ENCODE assay signal across 8 cellular contexts in genomic region chr16:1330931-1331711, GRCh38. TPM values are rescaled to one million over a fixed set of nuclear protein-coding genes. Genes with fewer than 3 reads are reported as not detected.
DNase-seq lines count a peak whose midpoint lies in the region; ATAC-seq, FAIRE-seq and TF ChIP-seq lines count a peak whose summit lies in the region.

No MANE protein-coding gene starts in this region.

- H3K4me1 Mint-ChIP-seq in neural crest cell = peaks cover 17% of the 10 kb centered on the region

- peak overlapping the region; percentile 67 for H3K4me3 Mint-ChIP-seq in neural crest cell

- H4K5ac ChIP-seq in H1 (ENCODE audit: insufficient read length, low read depth, low read length) = no peak overlapping the region

- peak overlapping the region in 9 of 10 experiments; percentile 8 to 60 (median 36); a peak in 11 of 20 replicates for H3K4me3 ChIP-seq in BLaER1 treated with 17β-estradiol and CSF1 and Interleukin-3, amounts not matched to agents 10 nM and 100 nM
- peak overlapping the region; percentile 60 for H3K4me3 ChIP-seq in HUES6 (ENCODE audit: low read depth, low read length)
- H3K4me3 ChIP-seq in H1 (ENCODE audit: extremely low read depth in 1 of 4, insufficient read depth in 2 of 4, low read depth in 3 of 4, low read length in 4 of 4) = peak overlapping the region in 3 of 4 experiments; percentile 19 to 58 (median 45); a peak in 5 of 8 replicates

- POLR2A ChIA-PET in H1 (lab: Charles Lee; ENCODE audit: partially characterized antibody) = interaction anchor here (0.9 to 3.2 kb wide), 11 partner anchors 11 to 609 kb away, joined by 3 to 29 read pairs (median 5); partner anchors contain the start of gene UBE2I

- peak overlapping the region; percentile 78 to 94 (median 85) for H3K4me2 ChIP-seq in BLaER1 treated with 17β-estradiol and CSF1 and Interleukin-3, amounts not matched to agents 10 nM and 100 nM
- H3K4me2 ChIP-seq in H1 (ENCODE audit: insufficient read depth in 1 of 2, low read depth in 2 of 2, low read length in 2 of 2) = peak overlapping the region; percentile 72 to 87

- peaks cover 53 to 65% (median 62%) of the 10 kb centered on the region in 11 experiments for H3K27me3 ChIP-seq in BLaER1 treated with 17β-estradiol and CSF1 and Interleukin-3, amounts not matched to agents 10 nM and 100 nM
- peaks cover 49% of the 10 kb centered on the region for H3K27me3 ChIP-seq in HUES6 (ENCODE audit: control insufficient read depth, insufficient read depth, low read length)
- peaks cover 19 to 44% (median 36%) of the 10 kb centered on the region in 4 experiments for H3K27me3 ChIP-seq in H1 (replicated peaks in 1 of 4; ENCODE audit: control insufficient read depth in 3 of 4, extremely low read depth in 1 of 4, insufficient read depth in 3 of 4, low read length in 3 of 4)

- H3K27ac Mint-ChIP-seq in neural crest cell (ENCODE audit: unreplicated experiment) = no peak overlapping the region

- no peak overlapping the region for H3K14ac ChIP-seq in H1 (ENCODE audit: insufficient read length)

- peaks cover 13% of the 10 kb centered on the region; the same call in 1 of the 2 replicates for H3K23me2 ChIP-seq in H1 (ENCODE audit: low read depth, low read length)

- H2BK12ac ChIP-seq in H1 (ENCODE audit: low read depth, low read length) = peak overlapping the region; percentile 99

- no peaks in the 10 kb centered on the region for H3K79me2 ChIP-seq in H1 (ENCODE audit: control insufficient read depth in 1 of 2, insufficient read depth in 2 of 2, low read length in 2 of 2)

- CTCF ChIA-PET in H1 (lab: Charles Lee; ENCODE audit: partially characterized antibody) = interaction anchor here (0.6 to 4.5 kb wide), 16 partner anchors 13 to 829 kb away, joined by 3 to 52 read pairs (median 4); partner anchors contain the start of gene UNKL

- peaks cover 4% of the 10 kb centered on the region for H3K36me3 Mint-ChIP-seq in neural crest cell (ENCODE audit: low read depth)

- FAIRE-seq in H1 (lab: Jason Lieb, UNC) (no peak), HTR-8/SVneo (lab: Jason Lieb, UNC) (no peak)

- no peak for DNase-seq in H1 (ENCODE audit: low read depth in 1 of 2, low spot score in 2 of 2)
- no peak for DNase-seq in neural crest cell (ENCODE audit: low read depth, low spot score)
- no peak for DNase-seq in NCI-H345 treated with DMSO at 0.1 percent for 48 hours (lab: John Stamatoyannopoulos, UW; ENCODE audit: unreplicated experiment)
- no peak for DNase-seq in RKO (ENCODE audit: low spot score)
- no peak for DNase-seq in HTR-8/SVneo (ENCODE audit: insufficient read length, low spot score)

- peaks cover 16 to 59% (median 47%) of the 10 kb centered on the region in 10 experiments for H3K4me1 ChIP-seq in BLaER1 treated with 17β-estradiol and CSF1 and Interleukin-3, amounts not matched to agents 10 nM and 100 nM
- H3K4me1 ChIP-seq in HUES6 (ENCODE audit: control insufficient read depth, insufficient read depth, low read length) = peaks cover 15% of the 10 kb centered on the region; the same call in 1 of the 2 replicates
- H3K4me1 ChIP-seq in H1 (replicated peaks in 1 of 4; ENCODE audit: control insufficient read depth in 3 of 4, insufficient read depth in 4 of 4, low read length in 3 of 4) = peaks cover 0 to 15% (median 13%) of the 10 kb centered on the region in 4 experiments; a peak in 4 of 7 replicates

- no peak overlapping the region; the same call in 1 of the 2 replicates for H3K18ac ChIP-seq in H1 (ENCODE audit: extremely low read depth, low read length)

- H4K20me1 ChIP-seq in BLaER1 treated with 17β-estradiol and CSF1 and Interleukin-3, amounts not matched to agents 10 nM and 100 nM = peaks cover 7 to 77% (median 59%) of the 10 kb centered on the region in 11 experiments; a peak in 21 of 22 replicates
- peaks cover 7 to 12% of the 10 kb centered on the region in 2 experiments for H4K20me1 ChIP-seq in H1 (replicated peaks in 1 of 2; ENCODE audit: control insufficient read depth in 1 of 2, insufficient read depth in 2 of 2, low read length in 2 of 2)

- H3K56ac ChIP-seq in H1 (replicated peaks; ENCODE audit: insufficient read length, low read depth, low read length) = no peak overlapping the region

- TF ChIP-seq CTCF in H1 (IDR thresholded peaks at IDR 0.05; ENCODE audit: control extremely low read depth in 1 of 3, insufficient read depth in 1 of 3, low read depth in 1 of 3, low read length in 3 of 3) = no peak
- TF ChIP-seq CTCF in neural crest cell (conservative IDR thresholded peaks at IDR 0.05) = no peak

- no peak for ATAC-seq in GM18517 (IDR thresholded peaks at IDR 0.05; ENCODE audit: unreplicated experiment)

- TF ChIP-seq RAD21 in H1 (IDR thresholded peaks at IDR 0.05 in 1 of 2, conservative IDR thresholded peaks at IDR 0.05 in 1 of 2; ENCODE audit: low read depth in 2 of 2, low read length in 2 of 2) = no peak

- H3K9me3 Mint-ChIP-seq in neural crest cell = no peaks in the 10 kb centered on the region

- H2BK20ac ChIP-seq in H1 (ENCODE audit: low read length) = peak overlapping the region; percentile 72; the same call in 1 of the 2 replicates

- no peak for TF ChIP-seq POLR2A in H1 (IDR thresholded peaks at IDR 0.05; ENCODE audit: control extremely low read depth in 1 of 2, low read depth in 2 of 2, low read length in 2 of 2)

- peak overlapping the region; percentile 79 for H4K91ac ChIP-seq in H1 (replicated peaks; ENCODE audit: insufficient read length, low read length)

- peak overlapping the region in 6 of 11 experiments; percentile 17 to 68 (median 46); a peak in 9 of 22 replicates for H3K9ac ChIP-seq in BLaER1 treated with 17β-estradiol and CSF1 and Interleukin-3, amounts not matched to agents 10 nM and 100 nM
- H3K9ac ChIP-seq in HUES6 (ENCODE audit: low read length) = peak overlapping the region; percentile 42
- peak overlapping the region in 2 of 4 experiments; percentile 54 to 60; a peak in 2 of 7 replicates for H3K9ac ChIP-seq in H1 (replicated peaks in 1 of 4; ENCODE audit: extremely low read depth in 1 of 4, low read depth in 3 of 4, low read length in 3 of 4)

- peaks cover 0 to 6% (median under 1%) of the 10 kb centered on the region in 11 experiments; a peak in 10 of 22 replicates for H3K36me3 ChIP-seq in BLaER1 treated with 17β-estradiol and CSF1 and Interleukin-3, amounts not matched to agents 10 nM and 100 nM
- H3K36me3 ChIP-seq in HUES6 (ENCODE audit: control insufficient read depth, insufficient read depth, low read length) = no peaks in the 10 kb centered on the region
- no peaks in the 10 kb centered on the region for H3K36me3 ChIP-seq in H1 (ENCODE audit: control insufficient read depth in 2 of 4, insufficient read depth in 4 of 4, low read length in 3 of 4)

- H3K23ac ChIP-seq in H1 (ENCODE audit: insufficient read length) = no peak overlapping the region

- H3K27me3 Mint-ChIP-seq in neural crest cell (ENCODE audit: low read depth) = peaks cover 54% of the 10 kb centered on the region

- no peak overlapping the region for H3K4ac ChIP-seq in H1 (replicated peaks; ENCODE audit: insufficient read length, low read depth, low read length)

- H2AFZ ChIP-seq in H1 (ENCODE audit: low read length) = no peak overlapping the region

- H2BK120ac ChIP-seq in H1 (replicated peaks; ENCODE audit: low read depth, low read length) = peak overlapping the region; percentile 2

- H3K27ac ChIP-seq in BLaER1 treated with 17β-estradiol and CSF1 and Interleukin-3, amounts not matched to agents 10 nM and 100 nM = peak overlapping the region in 5 of 11 experiments; percentile 25 to 79 (median 46); a peak in 8 of 22 replicates
- peak overlapping the region; percentile 27; the same call in 1 of the 2 replicates for H3K27ac ChIP-seq in HUES6 (ENCODE audit: low read depth, low read length)
- peak overlapping the region; percentile 60 for H3K27ac ChIP-seq in H1 (ENCODE audit: low read depth, low read length)

- no peaks in the 10 kb centered on the region for H3K79me1 ChIP-seq in H1 (ENCODE audit: low read depth, low read length)

- H4K8ac ChIP-seq in H1 (ENCODE audit: extremely low read depth, insufficient read depth, low read length) = peak overlapping the region; percentile 81; the same call in 1 of the 2 replicates

- peak overlapping the region; percentile 78 for H2AK5ac ChIP-seq in H1 (ENCODE audit: low read depth, low read length)

- peak overlapping the region; percentile 83 for H2BK5ac ChIP-seq in H1 (ENCODE audit: low read depth, low read length)

- H3K9me3 ChIP-seq in BLaER1 treated with 17β-estradiol and CSF1 and Interleukin-3, amounts not matched to agents 10 nM and 100 nM (replicated peaks in 1 of 11) = peaks cover 0 to 14% (median 8%) of the 10 kb centered on the region in 11 experiments; a peak in 17 of 22 replicates
- H3K9me3 ChIP-seq in HUES6 (ENCODE audit: control insufficient read depth, insufficient read depth, low read depth, low read length) (peaks cover 7% of the 10 kb centered on the region), H1 (ENCODE audit: insufficient read depth in 2 of 2, low read depth in 1 of 2, low read length in 1 of 2) (peaks cover 5 to 8% of the 10 kb centered on the region in 2 experiments; a peak in 2 of 4 replicates)

- no peak for TF ChIP-seq EP300 in H1 (IDR thresholded peaks at IDR 0.05; ENCODE audit: borderline replicate concordance in 1 of 2, low read depth in 2 of 2, low read length in 2 of 2)

- 75% methylated on average over 18 of the region's 22 CpGs; no CpG with 5 or more reads in 1 of the 2 experiments for WGBS in H1 (ENCODE audit: extremely low coverage in 1 of 2, insufficient coverage in 1 of 2, insufficient read length in 1 of 2, insufficient replicate concordance in 2 of 2, low coverage in 1 of 2, low lambda C conversion rate in 2 of 2, missing lambda C conversion rate in 1 of 2), 2 experiments

- H2BK15ac ChIP-seq in H1 (ENCODE audit: low read length) = no peak overlapping the region

RNA-seq across cellular contexts. Expression of gene BAIAP3, which starts 2.3 kb away (rescaled TPM):
- 6.8 and 7.9 TPM in 2 replicates for total RNA-seq in H1 (2021; fragmentation: NEBNext Ultra II Directional; extraction: Animal tissue kit (Norgen Biotek cat#: 25700))
- 2.9 and 6.3 TPM in 2 replicates for polyA plus RNA-seq in H1 (2011; rRNA removed)
- 4.8 TPM for polyA plus RNA-seq in H1 (2011; cell fraction: cytosol; rRNA removed)
- 33.8 TPM for polyA plus RNA-seq in H1 (2011; cell fraction: nucleus; rRNA removed)
- polyA plus RNA-seq in H1 (2012, experiment 1 of 2) = 4.5 to 6.4 TPM (median 5.6 TPM) in 4 replicates
- polyA plus RNA-seq in H1 (2012, experiment 2 of 2) = 2.6 TPM
- polyA plus RNA-seq in H1 (2013, experiment 1 of 2) = 5.0 TPM
- 3.4 TPM for polyA plus RNA-seq in H1 (2013, experiment 2 of 2)
- polyA minus RNA-seq in H1 (2011; rRNA and poly(A)+ RNA removed) = 2.0 and 2.1 TPM in 2 replicates
- polyA minus RNA-seq in H1 (2011; cell fraction: cytosol; rRNA and poly(A)+ RNA removed) = 5.7 TPM
- polyA minus RNA-seq in H1 (2011; cell fraction: nucleus; rRNA and poly(A)+ RNA removed) = 11.1 TPM
- 3.4 and 4.0 TPM in 2 replicates for total RNA-seq in neural crest cell

RNA-seq across cellular contexts. Expression of gene TSR3, which starts 20.6 kb away (rescaled TPM):
- total RNA-seq in H1 (2021; fragmentation: NEBNext Ultra II Directional; extraction: Animal tissue kit (Norgen Biotek cat#: 25700)) = 45.9 and 52.3 TPM in 2 replicates
- 43.1 and 66.0 TPM in 2 replicates for polyA plus RNA-seq in H1 (2011; rRNA removed)
- 60.3 TPM for polyA plus RNA-seq in H1 (2011; cell fraction: cytosol; rRNA removed)
- 46.0 TPM for polyA plus RNA-seq in H1 (2011; cell fraction: nucleus; rRNA removed)
- polyA plus RNA-seq in H1 (2012, experiment 1 of 2) = 31.8 to 57.4 TPM (median 53.2 TPM) in 4 replicates
- polyA plus RNA-seq in H1 (2012, experiment 2 of 2) = 37.5 TPM
- polyA plus RNA-seq in H1 (2013, experiment 1 of 2) = 25.0 TPM
- polyA plus RNA-seq in H1 (2013, experiment 2 of 2) = 26.0 TPM
- 10.2 and 10.8 TPM in 2 replicates for polyA minus RNA-seq in H1 (2011; rRNA and poly(A)+ RNA removed)
- polyA minus RNA-seq in H1 (2011; cell fraction: cytosol; rRNA and poly(A)+ RNA removed) = 31.2 TPM
- 19.7 TPM for polyA minus RNA-seq in H1 (2011; cell fraction: nucleus; rRNA and poly(A)+ RNA removed)
- 65.6 and 66.2 TPM in 2 replicates for total RNA-seq in neural crest cell

RNA-seq across cellular contexts. Expression of gene GNPTG, which starts 20.6 kb away (rescaled TPM):
- 25.2 and 26.2 TPM in 2 replicates for total RNA-seq in H1 (2021; fragmentation: NEBNext Ultra II Directional; extraction: Animal tissue kit (Norgen Biotek cat#: 25700))
- 51.2 and 73.3 TPM in 2 replicates for polyA plus RNA-seq in H1 (2011; rRNA removed)
- 45.7 TPM for polyA plus RNA-seq in H1 (2011; cell fraction: cytosol; rRNA removed)
- 73.3 TPM for polyA plus RNA-seq in H1 (2011; cell fraction: nucleus; rRNA removed)
- polyA plus RNA-seq in H1 (2012, experiment 1 of 2) = 21.7 to 30.2 TPM (median 28.6 TPM) in 4 replicates
- 17.9 TPM for polyA plus RNA-seq in H1 (2012, experiment 2 of 2)
- polyA plus RNA-seq in H1 (2013, experiment 1 of 2) = 22.1 TPM
- 23.7 TPM for polyA plus RNA-seq in H1 (2013, experiment 2 of 2)
- 9.9 and 10.5 TPM in 2 replicates for polyA minus RNA-seq in H1 (2011; rRNA and poly(A)+ RNA removed)
- 9.3 TPM for polyA minus RNA-seq in H1 (2011; cell fraction: cytosol; rRNA and poly(A)+ RNA removed)
- 13.4 TPM for polyA minus RNA-seq in H1 (2011; cell fraction: nucleus; rRNA and poly(A)+ RNA removed)
- total RNA-seq in neural crest cell = 32.8 and 38.3 TPM in 2 replicates

RNA-seq across cellular contexts. Expression of gene UBE2I, which starts 21.7 kb away (rescaled TPM):
- 268 and 272 TPM in 2 replicates for total RNA-seq in H1 (2021; fragmentation: NEBNext Ultra II Directional; extraction: Animal tissue kit (Norgen Biotek cat#: 25700))
- polyA plus RNA-seq in H1 (2011; rRNA removed) = 148 and 162 TPM in 2 replicates
- 142 TPM for polyA plus RNA-seq in H1 (2011; cell fraction: cytosol; rRNA removed)
- 143 TPM for polyA plus RNA-seq in H1 (2011; cell fraction: nucleus; rRNA removed)
- 186 to 197 TPM (median 190 TPM) in 4 replicates for polyA plus RNA-seq in H1 (2012, experiment 1 of 2)
- polyA plus RNA-seq in H1 (2012, experiment 2 of 2) = 278 TPM
- polyA plus RNA-seq in H1 (2013, experiment 1 of 2) = 202 TPM
- 204 TPM for polyA plus RNA-seq in H1 (2013, experiment 2 of 2)
- 87.2 and 89.0 TPM in 2 replicates for polyA minus RNA-seq in H1 (2011; rRNA and poly(A)+ RNA removed)
- polyA minus RNA-seq in H1 (2011; cell fraction: cytosol; rRNA and poly(A)+ RNA removed) = 84.7 TPM
- 99.4 TPM for polyA minus RNA-seq in H1 (2011; cell fraction: nucleus; rRNA and poly(A)+ RNA removed)
- total RNA-seq in neural crest cell = 301 and 311 TPM in 2 replicates
